In genomic region chr5:83608122-83608521, GRCh38 we compare ENCODE assay signal across 8 cellular contexts.
DNase-seq lines count a peak whose midpoint lies in the region; FAIRE-seq and TF ChIP-seq lines count a peak whose summit lies in the region.

No MANE protein-coding gene starts in this region.

- H3K4me3 ChIP-seq in astrocyte of the cerebellum (ENCODE audit: low read depth, low read length): no peak overlapping the region

- in situ Hi-C loops in astrocyte of the cerebellum (cut with HindIII; ENCODE audit: low sequenced_read_pairs): no loop called here

- DNase-seq in D721Med (ENCODE audit: insufficient read length, low spot score): peak; percentile 10
- DNase-seq in H54 (ENCODE audit: insufficient read length, low spot score): peak; percentile 6
- DNase-seq in NCI-H345 (lab: John Stamatoyannopoulos, UW): peak; percentile 39
- peak; percentile 41 for DNase-seq in astrocyte of the cerebellum (ENCODE audit: low read depth)
- DNase-seq in inferior parietal cortex (ENCODE audit: extremely low spot score): peak; percentile 71
- no peak for DNase-seq in cortex of kidney (lab: John Stamatoyannopoulos, UW)
- no peak for DNase-seq in activated CD4-positive, alpha-beta T cell treated with anti-CD3 and anti-CD28 coated beads, Interleukin-2, amount 50 U/mL, for 1 hour
- no peak for DNase-seq in GF-D8 (lab: John Stamatoyannopoulos, UW)

- FAIRE-seq in D721Med (lab: Jason Lieb, UNC) (no peak), H54 (lab: Jason Lieb, UNC) (no peak)

- TF ChIP-seq CTCF in D721Med (IDR thresholded peaks at IDR 0.05; ENCODE audit: insufficient read depth, missing control alignments): peak; percentile 64
- TF ChIP-seq CTCF in astrocyte of the cerebellum (IDR thresholded peaks at IDR 0.05; ENCODE audit: low read depth, low read length, missing control alignments): peak; percentile 81

- no peak for TF ChIP-seq POLR2A in H54 (IDR thresholded peaks at IDR 0.05; ENCODE audit: low read depth, low read length)

Comparison
In these comparisons a context has a peak if more than half of its experiments do, and no peak if none do; other contexts are left out.
1. DNase-seq: peak in D721Med (single experiment), H54 (single experiment), NCI-H345 (single experiment), astrocyte of the cerebellum (single experiment) and inferior parietal cortex (single experiment); none in cortex of kidney (single experiment), activated CD4-positive, alpha-beta T cell treated with anti-CD3 and anti-CD28 coated beads, Interleukin-2, amount 50 U/mL, for 1 hour (single experiment) and GF-D8 (single experiment).